Comparison of ENCODE assay signal across 9 cellular contexts in genomic region chr16:56935201-56935600, GRCh38. TPM values are rescaled to one million over a fixed set of nuclear protein-coding genes. Genes with fewer than 3 reads are reported as not detected.
DNase-seq lines count a peak whose midpoint lies in the region; ATAC-seq and TF ChIP-seq lines count a peak whose summit lies in the region.
"Had no signal": no experiment of that assay in that cellular context is flagged by ENCODE, and none has a peak within 500 bp of the region (broad histone marks: within the 10 kb centered on the region; RNA-seq: fewer than 3 reads in every experiment).

No MANE protein-coding gene starts in this region.

- peaks cover 70% of the 10 kb centered on the region for H3K4me1 Mint-ChIP-seq in activated naive CD4-positive, alpha-beta T cell treated with anti-CD3 and anti-CD28 coated beads for 36 hours (ENCODE audit: low read depth)
- H3K4me1 Mint-ChIP-seq in activated naive CD8-positive, alpha-beta T cell treated with anti-CD3 and anti-CD28 coated beads for 36 hours: peaks cover 68% of the 10 kb centered on the region

- TF ChIP-seq EP300 in tibial nerve (IDR thresholded peaks at IDR 0.05): peak in 1 of 2 donors; percentile 10

- no peak for ATAC-seq in GM21723 (IDR thresholded peaks at IDR 0.05; ENCODE audit: unreplicated experiment)
- no peak for ATAC-seq in PC-3
- ATAC-seq in HG02571 (IDR thresholded peaks at IDR 0.05; ENCODE audit: unreplicated experiment): no peak

- H3K27me3 ChIP-seq in liver (ENCODE audit: control insufficient read depth in 4 of 4, insufficient read depth in 4 of 4, low read length in 3 of 4) (no peaks in the 10 kb centered on the region), tibial nerve (no peaks in the 10 kb centered on the region), PC-3 (ENCODE audit: low read length) (no peaks in the 10 kb centered on the region)

- TF ChIP-seq CTCF in liver (IDR thresholded peaks at IDR 0.05; ENCODE audit: low read depth, low read length, missing input control): no peak
- no peak for TF ChIP-seq CTCF in tibial nerve (IDR thresholded peaks at IDR 0.05)
- TF ChIP-seq CTCF in PC-3 (conservative IDR thresholded peaks at IDR 0.05; ENCODE audit: low read depth, low read length): no peak

- no peaks in the 10 kb centered on the region for H3K27me3 Mint-ChIP-seq in activated naive CD4-positive, alpha-beta T cell treated with anti-CD3 and anti-CD28 coated beads for 36 hours (ENCODE audit: low read depth)
- no peaks in the 10 kb centered on the region for H3K27me3 Mint-ChIP-seq in activated naive CD8-positive, alpha-beta T cell treated with anti-CD3 and anti-CD28 coated beads for 36 hours

- no peaks in the 10 kb centered on the region for H3K9me3 Mint-ChIP-seq in activated naive CD4-positive, alpha-beta T cell treated with anti-CD3 and anti-CD28 coated beads for 36 hours
- H3K9me3 Mint-ChIP-seq in activated naive CD8-positive, alpha-beta T cell treated with anti-CD3 and anti-CD28 coated beads for 36 hours: no peaks in the 10 kb centered on the region

- POLR2A ChIA-PET in PC-3 (lab: Charles Lee; ENCODE audit: unreplicated experiment): no interaction called here

- intact Hi-C loops in activated naive CD4-positive, alpha-beta T cell treated with anti-CD3 and anti-CD28 coated beads for 36 hours (cut with micrococcal nuclease): loop anchor here (10.0 kb wide), 1 partner anchor 600 kb away; the partner anchor contains the start of gene CCDC102A
- intact Hi-C loops in PC-3 (cut with micrococcal nuclease): no loop called here

- peak overlapping the region; percentile 2 to 79 (median 44) for H3K4me3 ChIP-seq in liver (ENCODE audit: low read depth in 1 of 3, low read length in 3 of 3)
- peak overlapping the region in 3 of 4 donors; percentile 28 to 100 (median 89) for H3K4me3 ChIP-seq in tibial nerve
- H3K4me3 ChIP-seq in PC-3 (ENCODE audit: low read length): no peak overlapping the region

- peak overlapping the region; percentile 98 for H3K4me3 Mint-ChIP-seq in activated naive CD4-positive, alpha-beta T cell treated with anti-CD3 and anti-CD28 coated beads for 36 hours
- H3K4me3 Mint-ChIP-seq in activated naive CD8-positive, alpha-beta T cell treated with anti-CD3 and anti-CD28 coated beads for 36 hours: peak overlapping the region; percentile 98

- peaks cover 43% of the 10 kb centered on the region for H3K79me2 ChIP-seq in PC-3 (ENCODE audit: low read length)

- no TSS peak for BruUV-seq in PC-3 (replicated peaks; lab: Mats Ljungman, UMichigan)

- H2AFZ ChIP-seq in PC-3 (ENCODE audit: low read length): no peak overlapping the region

- TF ChIP-seq RAD21 in liver (IDR thresholded peaks at IDR 0.05): peak in 1 of 2 donors; percentile 4

- H3K36me3 Mint-ChIP-seq in activated naive CD4-positive, alpha-beta T cell treated with anti-CD3 and anti-CD28 coated beads for 36 hours (ENCODE audit: low read depth): peaks cover 76% of the 10 kb centered on the region
- H3K36me3 Mint-ChIP-seq in activated naive CD8-positive, alpha-beta T cell treated with anti-CD3 and anti-CD28 coated beads for 36 hours: peaks cover 74% of the 10 kb centered on the region

- H3K27ac ChIP-seq in liver (ENCODE audit: low read depth in 1 of 2, low read length in 2 of 2) (peak overlapping the region in 1 of 2 donors; percentile 1), tibial nerve (peak overlapping the region in 3 of 4 donors; percentile 6 to 100 (median 100)), PC-3 (ENCODE audit: low read length) (no peak overlapping the region)

- no peaks in the 10 kb centered on the region for H3F3A ChIP-seq in PC-3 (ENCODE audit: low read length, unreplicated experiment)

- peaks cover 49% of the 10 kb centered on the region for H4K20me1 ChIP-seq in PC-3 (ENCODE audit: low read length)

- H3K9me3 ChIP-seq in liver (ENCODE audit: control insufficient read depth in 4 of 4, low read length in 3 of 4): no peaks in the 10 kb centered on the region
- no peaks in the 10 kb centered on the region for H3K9me3 ChIP-seq in tibial nerve
- no peaks in the 10 kb centered on the region for H3K9me3 ChIP-seq in PC-3 (ENCODE audit: low read length)

- H3K36me3 ChIP-seq in liver (ENCODE audit: control insufficient read depth in 4 of 4, insufficient read depth in 3 of 4, low read depth in 1 of 4, low read length in 3 of 4): peaks cover 17 to 52% (median 46%) of the 10 kb centered on the region in 4 donors
- H3K36me3 ChIP-seq in tibial nerve: peaks cover 7 to 51% (median 17%) of the 10 kb centered on the region in 3 donors
- H3K36me3 ChIP-seq in PC-3 (ENCODE audit: low read depth, low read length): peaks cover 52% of the 10 kb centered on the region

- no peaks in the 10 kb centered on the region for H3K9me2 ChIP-seq in PC-3 (replicated peaks; ENCODE audit: low read length)

- H3K4me2 ChIP-seq in PC-3 (ENCODE audit: low read length): no peak overlapping the region

- TF ChIP-seq POLR2A in tibial nerve (IDR thresholded peaks at IDR 0.05): no peak

- no peak for DNase-seq in activated naive CD4-positive, alpha-beta T cell treated with anti-CD3 and anti-CD28 coated beads for 36 hours
- no peak for DNase-seq in activated naive CD4-positive, alpha-beta T cell treated with Interleukin-2 at 50 U/mL for 16 hours
- DNase-seq in activated naive CD8-positive, alpha-beta T cell treated with anti-CD3 and anti-CD28 coated beads for 36 hours: no peak
- DNase-seq in tibial nerve (ENCODE audit: low spot score in 2 of 2): no peak
- DNase-seq in PC-3: no peak
- DNase-seq: activated CD8-positive, alpha-beta memory T cell treated with anti-CD3 and anti-CD28 coated beads, Interleukin-2, amount 50 U/mL, for 48 hours had no signal

- peak overlapping the region; percentile 98 for H3K27ac Mint-ChIP-seq in activated naive CD4-positive, alpha-beta T cell treated with anti-CD3 and anti-CD28 coated beads for 36 hours
- H3K27ac Mint-ChIP-seq in activated naive CD8-positive, alpha-beta T cell treated with anti-CD3 and anti-CD28 coated beads for 36 hours: peak overlapping the region; percentile 97

- H3K4me1 ChIP-seq in liver (ENCODE audit: control insufficient read depth in 4 of 4, insufficient read depth in 4 of 4, low read length in 3 of 4): peaks cover 5 to 38% (median 29%) of the 10 kb centered on the region in 4 donors
- peaks cover 0 to 75% (median 48%) of the 10 kb centered on the region in 4 donors for H3K4me1 ChIP-seq in tibial nerve
- peaks cover 18% of the 10 kb centered on the region for H3K4me1 ChIP-seq in PC-3 (ENCODE audit: insufficient read depth, low read length)

- peak overlapping the region in 1 of 2 donors; percentile 8 for H3K9ac ChIP-seq in liver (ENCODE audit: low read depth in 1 of 2, low read length in 2 of 2)
- H3K9ac ChIP-seq in PC-3 (ENCODE audit: low read length): no peak overlapping the region

- CTCF ChIA-PET in activated naive CD4-positive, alpha-beta T cell treated with anti-CD3 and anti-CD28 coated beads for 36 hours (lab: Charles Lee): no interaction called here
- CTCF ChIA-PET in PC-3 (lab: Charles Lee): no interaction called here

- WGBS in liver: 27% methylated on average over 5 of the region's 5 CpGs
- WGBS in tibial nerve, 2 donors: 45 to 46% methylated on average over 5 of the region's 5 CpGs

TF ChIP-seq in liver, 16 proteins besides CTCF, POLR2A, EP300 and RAD21:
- TF ChIP-seq HNF4A (conservative IDR thresholded peaks at IDR 0.05) (peak; percentile 7 to 34), RXRA (IDR thresholded peaks at IDR 0.05) (peak in 1 of 2 donors; percentile 25), JUND (IDR thresholded peaks at IDR 0.05) (peak in 1 of 2 donors; percentile 10), SP1 (IDR thresholded peaks at IDR 0.05) (peak; percentile 29)
- TF ChIP-seq, protein P1, sequence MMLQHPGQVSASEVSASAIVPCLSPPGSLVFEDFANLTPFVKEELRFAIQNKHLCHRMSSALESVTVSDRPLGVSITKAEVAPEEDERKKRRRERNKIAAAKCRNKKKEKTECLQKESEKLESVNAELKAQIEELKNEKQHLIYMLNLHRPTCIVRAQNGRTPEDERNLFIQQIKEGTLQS (IDR thresholded peaks at IDR 0.05): no peak
- TF ChIP-seq, protein P2, sequence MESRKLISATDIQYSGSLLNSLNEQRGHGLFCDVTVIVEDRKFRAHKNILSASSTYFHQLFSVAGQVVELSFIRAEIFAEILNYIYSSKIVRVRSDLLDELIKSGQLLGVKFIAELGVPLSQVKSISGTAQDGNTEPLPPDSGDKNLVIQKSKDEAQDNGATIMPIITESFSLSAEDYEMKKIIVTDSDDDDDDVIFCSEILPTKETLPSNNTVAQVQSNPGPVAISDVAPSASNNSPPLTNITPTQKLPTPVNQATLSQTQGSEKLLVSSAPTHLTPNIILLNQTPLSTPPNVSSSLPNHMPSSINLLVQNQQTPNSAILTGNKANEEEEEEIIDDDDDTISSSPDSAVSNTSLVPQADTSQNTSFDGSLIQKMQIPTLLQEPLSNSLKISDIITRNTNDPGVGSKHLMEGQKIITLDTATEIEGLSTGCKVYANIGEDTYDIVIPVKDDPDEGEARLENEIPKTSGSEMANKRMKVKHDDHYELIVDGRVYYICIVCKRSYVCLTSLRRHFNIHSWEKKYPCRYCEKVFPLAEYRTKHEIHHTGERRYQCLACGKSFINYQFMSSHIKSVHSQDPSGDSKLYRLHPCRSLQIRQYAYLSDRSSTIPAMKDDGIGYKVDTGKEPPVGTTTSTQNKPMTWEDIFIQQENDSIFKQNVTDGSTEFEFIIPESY (IDR thresholded peaks at IDR 0.05): no peak

RNA-seq across cellular contexts. Expression of gene HERPUD1, which starts 3.3 kb away (rescaled TPM):
- 100 to 1,000 TPM; 118 to 120 TPM for total RNA-seq in activated naive CD4-positive, alpha-beta T cell treated with anti-CD3 and anti-CD28 coated beads for 36 hours
- 100 to 1,000 TPM; 143 to 149 TPM for total RNA-seq in activated naive CD8-positive, alpha-beta T cell treated with anti-CD3 and anti-CD28 coated beads for 36 hours
- total RNA-seq in liver (100 to 1,000 TPM in 1 of 2 donors, 10 to 100 TPM in 1; 57.8 to 219 TPM), tibial nerve (100 to 1,000 TPM; 143 to 274 (median 161) TPM), PC-3 (2014; rRNA removed) (50.1 and 54.9 TPM in 2 replicates)
- 100 to 1,000 TPM in 1 of 2 donors, 10 to 100 TPM in 1; 98.5 to 138 TPM for polyA plus RNA-seq in liver

RNA-seq across cellular contexts. Expression of gene CETP, which starts 26.5 kb away (rescaled TPM):
- total RNA-seq in activated naive CD4-positive, alpha-beta T cell treated with anti-CD3 and anti-CD28 coated beads for 36 hours: not detected
- total RNA-seq in activated naive CD8-positive, alpha-beta T cell treated with anti-CD3 and anti-CD28 coated beads for 36 hours: under 1 TPM in 1 of 2 experiments, not detected in 1; 0.12 TPM
- total RNA-seq in liver (10 to 100 TPM in 1 of 2 donors, 1 to 10 TPM in 1; 3.3 to 24.0 TPM), tibial nerve (not detected), PC-3 (2014; rRNA removed) (not detected in 2 replicates)
- polyA plus RNA-seq in liver: 1 to 10 TPM; 4.1 to 8.5 TPM

RNA-seq across cellular contexts. Expression of gene NLRC5, which starts 54.2 kb away (rescaled TPM):
- 100 to 1,000 TPM; 104 to 119 TPM for total RNA-seq in activated naive CD4-positive, alpha-beta T cell treated with anti-CD3 and anti-CD28 coated beads for 36 hours
- 100 to 1,000 TPM; 142 to 151 TPM for total RNA-seq in activated naive CD8-positive, alpha-beta T cell treated with anti-CD3 and anti-CD28 coated beads for 36 hours
- 10 to 100 TPM; 11.9 to 23.3 TPM for total RNA-seq in liver
- 1 to 10 TPM; 4.7 to 5.6 TPM for polyA plus RNA-seq in liver
- total RNA-seq in tibial nerve: 10 to 100 TPM; 32.4 to 57.9 (median 37.1) TPM
- 0.98 and 4.4 TPM in 2 replicates for total RNA-seq in PC-3 (2014; rRNA removed)
